ENCODE assay signal across 8 cellular contexts in genomic region chr22:29882716-29883044, GRCh38. TPM values are rescaled to one million over a fixed set of nuclear protein-coding genes. Genes with fewer than 3 reads are reported as not detected.
DNase-seq lines count a peak whose midpoint lies in the region; ATAC-seq and TF ChIP-seq lines count a peak whose summit lies in the region.

No MANE protein-coding gene starts in this region.

- ATAC-seq in natural killer cell (no peak), HG03025 (IDR thresholded peaks at IDR 0.05; ENCODE audit: low FRiP score, unreplicated experiment) (no peak), foreskin keratinocyte (no peak)

- H4K20me1 ChIP-seq in BLaER1, result peaks cover 45% of the 10 kb centered on the region

- no peak for DNase-seq in adipocyte (ENCODE audit: low read depth)
- DNase-seq in natural killer cell, result no peak
- DNase-seq in nucleus accumbens (lab: John Stamatoyannopoulos, UW), result no peak
- DNase-seq in foreskin keratinocyte, result no peak
- DNase-seq in hippocampal formation (lab: John Stamatoyannopoulos, UW), result no peak

- POLR2A ChIA-PET in HEK293 (lab: Yijun Ruan, JAX), result interaction anchor here (0.7 to 1.7 kb wide), 11 partner anchors 10 to 116 kb away, joined by 3 to 9 read pairs (median 5); partner anchors contain the start of genes ASCC2, UQCR10 and ZMAT5

- H3K4me2 ChIP-seq in BLaER1, result peak overlapping the region; percentile 61

- no peaks in the 10 kb centered on the region for H3K27me3 ChIP-seq in BLaER1
- H3K27me3 ChIP-seq in adipocyte (replicated peaks; ENCODE audit: control insufficient read depth, insufficient read depth, low read length), result peaks cover 7% of the 10 kb centered on the region
- no peaks in the 10 kb centered on the region for H3K27me3 ChIP-seq in foreskin keratinocyte

- intact Hi-C loops in natural killer cell (cut with micrococcal nuclease), result loop anchor here (1.0 kb wide), 1 partner anchor 44 kb away; the partner anchor contains the start of gene ASCC2

- H3K4me1 Mint-ChIP-seq in natural killer cell, result peaks cover 9 to 14% of the 10 kb centered on the region in 2 donors

- peak overlapping the region; percentile 88 for H3K4me3 Mint-ChIP-seq in natural killer cell

- H3K36me3 ChIP-seq in BLaER1, result no peaks in the 10 kb centered on the region
- no peaks in the 10 kb centered on the region for H3K36me3 ChIP-seq in HEK293 (ENCODE audit: control insufficient read depth in 2 of 2, insufficient read depth in 1 of 2, low read length in 2 of 2)
- no peaks in the 10 kb centered on the region for H3K36me3 ChIP-seq in adipocyte (ENCODE audit: control insufficient read depth, insufficient read depth, low read length, severe bottlenecking)

- H3K27ac Mint-ChIP-seq in natural killer cell, result peak overlapping the region; percentile 87 to 91

- H3K27me3 Mint-ChIP-seq in natural killer cell (ENCODE audit: low read depth in 2 of 2), result no peaks in the 10 kb centered on the region

- H3K4me3 ChIP-seq in BLaER1 (peak overlapping the region; percentile 99), HEK293 (ENCODE audit: low read depth, low read length) (no peak overlapping the region), adipocyte (ENCODE audit: low read length) (peak overlapping the region; percentile 98)

- H3K27ac ChIP-seq in BLaER1 (no peak overlapping the region), HEK293 (ENCODE audit: extremely low read depth, low read depth, low read length) (no peak overlapping the region), foreskin keratinocyte (no peak overlapping the region)

- H3K9me3 Mint-ChIP-seq in natural killer cell, result no peaks in the 10 kb centered on the region

- no peaks in the 10 kb centered on the region for H3K36me3 Mint-ChIP-seq in natural killer cell

- no peak overlapping the region for H3K9ac ChIP-seq in BLaER1
- H3K9ac ChIP-seq in adipocyte (ENCODE audit: low read length), result no peak overlapping the region

- CTCF ChIA-PET in HEK293 (lab: Yijun Ruan, JAX), result interaction anchor here (0.7 to 1.7 kb wide), 5 partner anchors 9 to 123 kb away, joined by 3 to 5 read pairs (median 4); partner anchors contain the start of gene ASCC2

- H3K9me3 ChIP-seq in BLaER1, result no peaks in the 10 kb centered on the region
- H3K9me3 ChIP-seq in HEK293 (ENCODE audit: control insufficient read depth, insufficient read depth, low read depth, low read length), result no peaks in the 10 kb centered on the region
- no peaks in the 10 kb centered on the region for H3K9me3 ChIP-seq in adipocyte (ENCODE audit: control insufficient read depth, low read length)

- H3K4me1 ChIP-seq in BLaER1 (peaks cover 35% of the 10 kb centered on the region), HEK293 (ENCODE audit: control insufficient read depth, insufficient read depth, low read length) (peaks cover 14% of the 10 kb centered on the region), adipocyte (ENCODE audit: control insufficient read depth, insufficient read depth, low read length) (peaks cover 37% of the 10 kb centered on the region), foreskin keratinocyte (peaks cover 7% of the 10 kb centered on the region)

- no peak for TF ChIP-seq CTCF in HEK293 (tag by site-specific recombination; IDR thresholded peaks at IDR 0.05)
- no peak for TF ChIP-seq CTCF in natural killer cell (IDR thresholded peaks at IDR 0.05)
- no peak for TF ChIP-seq CTCF in foreskin keratinocyte (conservative IDR thresholded peaks at IDR 0.05)

TF ChIP-seq in HEK293, 187 proteins besides CTCF, POLR2A, EP300 and RAD21:
- TF ChIP-seq AEBP2 (tag by site-specific recombination; IDR thresholded peaks at IDR 0.05; ENCODE audit: borderline replicate concordance), result no peak
- TF ChIP-seq ZNF654 (tag by site-specific recombination; IDR thresholded peaks at IDR 0.05; ENCODE audit: low read depth), result no peak
- TF ChIP-seq ZBTB1 (tag by site-specific recombination; IDR thresholded peaks at IDR 0.05), result no peak
- peak; percentile 39; the same call in 1 of the 2 replicates for TF ChIP-seq KLF1 (tag by site-specific recombination; IDR thresholded peaks at IDR 0.05)
- TF ChIP-seq ZBTB8A (tag by site-specific recombination; IDR thresholded peaks at IDR 0.05), result no peak
- peak; percentile 87 for TF ChIP-seq PRDM10 (tag by site-specific recombination; IDR thresholded peaks at IDR 0.05)
- no peak for TF ChIP-seq ZNF585B (tag by site-specific recombination; IDR thresholded peaks at IDR 0.05)

RNA-seq across cellular contexts. Expression of gene MTMR3, which starts 0.3 kb away (rescaled TPM):
- total RNA-seq in natural killer cell (10 to 100 TPM; 62.1 to 83.4 (median 75.6) TPM), foreskin keratinocyte (19.7 and 21.0 TPM in 2 replicates)
- 4.8 and 5.9 TPM in 2 replicates for polyA plus RNA-seq in foreskin keratinocyte

RNA-seq across cellular contexts. Expression of gene ASCC2, which starts 44.6 kb away (rescaled TPM):
- total RNA-seq in natural killer cell, result 100 to 1,000 TPM; 102 to 130 (median 128) TPM
- 51.0 and 54.7 TPM in 2 replicates for total RNA-seq in foreskin keratinocyte
- 54.7 and 55.1 TPM in 2 replicates for polyA plus RNA-seq in foreskin keratinocyte
